In genomic region chr15:28246605-28247004, GRCh38 we compare ENCODE assay signal across 14 cellular contexts.
A peak's percentile ranks its signal among the peaks of the same experiment; 100 is the strongest.
DNase-seq lines count a peak whose midpoint lies in the region; ATAC-seq and TF ChIP-seq lines count a peak whose summit lies in the region.
"Had no signal": no experiment of that assay in that cellular context is flagged by ENCODE, and none has a peak within 500 bp of the region (broad histone marks: within the 10 kb centered on the region; RNA-seq: fewer than 3 reads in every experiment).

No MANE protein-coding gene starts in this region.

- H3K27me3 Mint-ChIP-seq in glutamatergic neuron (ENCODE audit: unreplicated experiment) = no peaks in the 10 kb centered on the region
- H3K27me3 Mint-ChIP-seq: B cell; CD8-positive, alpha-beta memory T cell had no signal

- peaks cover 2% of the 10 kb centered on the region for H3K4me1 Mint-ChIP-seq in glutamatergic neuron (ENCODE audit: low read depth, unreplicated experiment)
- H3K4me1 Mint-ChIP-seq: B cell had no signal

- H3K27ac Mint-ChIP-seq in glutamatergic neuron (ENCODE audit: unreplicated experiment) = peak overlapping the region; percentile 24
- H3K27ac Mint-ChIP-seq: B cell had no signal

- TF ChIP-seq CTCF in glutamatergic neuron (IDR thresholded peaks at IDR 0.05; ENCODE audit: partially characterized antibody, unreplicated experiment) = no peak

- no peak for ATAC-seq in HG03460 (IDR thresholded peaks at IDR 0.05; ENCODE audit: unreplicated experiment)
- ATAC-seq: GM12878 had no signal

- peaks cover 5% of the 10 kb centered on the region for H3K9me3 Mint-ChIP-seq in glutamatergic neuron (ENCODE audit: unreplicated experiment)

- peaks cover 24% of the 10 kb centered on the region for H3K36me3 Mint-ChIP-seq in glutamatergic neuron (ENCODE audit: unreplicated experiment)

- DNase-seq in NCI-H748 (lab: John Stamatoyannopoulos, UW; ENCODE audit: unreplicated experiment) = peak; percentile 5
- no peak for DNase-seq in NCI-H748 treated with DMSO at 0.1 percent for 48 hours (lab: John Stamatoyannopoulos, UW)
- peak; percentile 26 for DNase-seq in COLO668 (lab: John Stamatoyannopoulos, UW; ENCODE audit: unreplicated experiment)
- peak; percentile 18 for DNase-seq in NCI-H345 treated with DMSO at 0.1 percent for 48 hours (lab: John Stamatoyannopoulos, UW; ENCODE audit: unreplicated experiment)
- no peak for DNase-seq in glutamatergic neuron
- DNase-seq in COR-L47 (lab: John Stamatoyannopoulos, UW) = no peak
- DNase-seq: CD8-positive, alpha-beta memory T cell; DMS153; DND-41; EL; GM23248 had no signal

- H3K4me3 Mint-ChIP-seq in glutamatergic neuron (ENCODE audit: unreplicated experiment) = no peak overlapping the region
- H3K4me3 Mint-ChIP-seq: B cell; CD8-positive, alpha-beta memory T cell had no signal

Comparison
In these comparisons a context has a peak if more than half of its experiments do, and no peak if none do; other contexts are left out.
1. DNase-seq: peak in NCI-H748 (single experiment), COLO668 (single experiment) and NCI-H345 treated with DMSO at 0.1 percent for 48 hours (single experiment); none in NCI-H748 treated with DMSO at 0.1 percent for 48 hours (single experiment), glutamatergic neuron (single experiment) and COR-L47 (single experiment).